ENCODE assay signal across 31 cellular contexts in the genomic region with DNA sequence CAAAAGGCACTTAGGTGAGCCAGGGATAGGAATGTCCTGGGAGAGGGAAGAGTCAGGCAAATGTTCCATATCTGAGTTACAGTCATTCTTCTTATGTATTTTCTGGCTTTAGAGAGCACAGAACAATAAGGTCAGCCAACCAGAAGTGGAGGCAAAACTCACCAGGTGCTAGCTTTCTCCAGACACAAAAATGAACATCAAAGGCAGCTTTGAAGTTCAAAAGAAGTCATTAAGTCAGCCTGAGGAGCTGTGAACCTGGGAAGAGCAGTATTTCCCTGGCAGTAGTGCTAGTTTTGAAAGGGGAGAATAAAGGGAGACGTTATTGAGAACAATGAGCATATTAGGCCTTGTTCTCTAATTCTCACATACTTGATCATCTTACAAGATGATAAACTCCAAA.
"Had no signal": no experiment of that assay in that cellular context is flagged by ENCODE, and none has a peak within 500 bp of the region (broad histone marks: within the 10 kb centered on the region; RNA-seq: fewer than 3 reads in every experiment).

No MANE protein-coding gene starts in this region.

- DNase-seq: activated B cell treated with CpG ODN at 0.5 μM for 24 hours; activated CD4-positive, alpha-beta T cell treated with anti-CD3 and anti-CD28 coated beads for 48 hours; activated CD4-positive, alpha-beta T cell treated with anti-CD3 and anti-CD28 coated beads, Interleukin-2, amount 50 U/mL, for 1 hour; activated CD4-positive, alpha-beta T cell treated with anti-CD3 and anti-CD28 coated beads, Interleukin-2, amount 50 U/mL, for 48 hours; activated CD8-positive, alpha-beta memory T cell treated with anti-CD3 and anti-CD28 coated beads for 24 hours; activated CD8-positive, alpha-beta T cell treated with anti-CD3 and anti-CD28 coated beads for 36 hours; activated effector memory CD4-positive, alpha-beta T cell treated with anti-CD3 and anti-CD28 coated beads, Interleukin-2, amount 50 U/mL, for 16 hours; activated naive CD4-positive, alpha-beta T cell treated with anti-CD3 and anti-CD28 coated beads for 36 hours; activated naive CD8-positive, alpha-beta T cell treated with anti-CD3 and anti-CD28 coated beads for 36 hours; activated naive CD8-positive, alpha-beta T cell treated with anti-CD3 and anti-CD28 coated beads, Interleukin-2, amount 50 U/mL, for 24 hours; activated T-cell treated with anti-CD3 and anti-CD28 coated beads, Interleukin-2, amount 50 U/mL, for 4 hours; adrenal gland; amygdala; aorta; body of pancreas; caudate nucleus; cortex of kidney; dermis blood vessel endothelial cell; effector CD4-positive, alpha-beta T cell; effector memory CD8-positive, alpha-beta T cell; erythroblast; foreskin keratinocyte; gastrocnemius medialis; glutamatergic neuron; heart left ventricle; T-helper 17 cell; T1000; WERI-Rb-1 had no signal

- ATAC-seq: activated CD4-positive, CD25-positive, alpha-beta regulatory T cell treated with anti-CD3 and anti-CD28 coated beads, Interleukin-2, amount 50 U/mL, for 24 hours; activated CD8-positive, alpha-beta T cell treated with anti-CD3 and anti-CD28 coated beads for 36 hours; activated naive CD8-positive, alpha-beta T cell treated with anti-CD3 and anti-CD28 coated beads, Interleukin-2, amount 50 U/mL, for 24 hours; activated T-cell treated with anti-CD3 and anti-CD28 coated beads, Interleukin-2, amount 50 U/mL, for 4 hours; activated T-helper 17 cell treated with anti-CD3 and anti-CD28 coated beads, Interleukin-2, amount 50 U/mL, for 72 hours; body of pancreas; effector memory CD8-positive, alpha-beta T cell; foreskin keratinocyte; gastrocnemius medialis; heart left ventricle; T-helper 17 cell had no signal

- H3K36me3 ChIP-seq: adrenal gland, esophagus muscularis mucosa, gastrocnemius medialis, heart left ventricle, WERI-Rb-1 had no signal

- H3K9me3 ChIP-seq: adrenal gland, body of pancreas, esophagus muscularis mucosa, gastrocnemius medialis had no signal

- H3K4me1 ChIP-seq: adrenal gland, esophagus muscularis mucosa, gastrocnemius medialis, heart left ventricle had no signal

- H3K4me3 ChIP-seq: adrenal gland, body of pancreas, esophagus muscularis mucosa, gastrocnemius medialis, heart left ventricle had no signal

- H3K27me3 ChIP-seq: adrenal gland, body of pancreas, esophagus muscularis mucosa, foreskin keratinocyte, gastrocnemius medialis, heart left ventricle had no signal

- H3K27ac ChIP-seq: adrenal gland, body of pancreas, esophagus muscularis mucosa, foreskin keratinocyte, gastrocnemius medialis, heart left ventricle, WERI-Rb-1 had no signal
